Comparison of ENCODE assay signal across 16 cellular contexts in the genomic region with DNA sequence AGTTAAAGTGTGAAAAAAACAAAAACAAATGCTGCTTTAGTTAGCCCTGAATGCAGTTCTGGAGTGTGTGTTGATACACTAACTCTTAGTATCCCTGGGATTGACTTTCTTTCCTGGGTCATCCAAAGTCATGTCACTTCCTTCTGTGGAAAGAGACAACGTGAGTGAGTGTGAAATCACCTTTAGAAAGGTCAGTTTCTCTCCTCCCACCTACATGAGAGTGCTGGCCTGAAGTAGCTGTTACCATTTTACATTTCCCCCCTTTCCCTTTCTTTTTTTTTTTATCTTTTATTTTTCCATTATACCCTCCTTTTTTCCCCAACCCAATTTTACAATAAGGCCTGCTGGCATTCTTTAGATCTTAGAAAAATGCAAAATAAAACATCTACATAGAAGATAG.
"Had no signal": no experiment of that assay in that cellular context is flagged by ENCODE, and none has a peak within 500 bp of the region (broad histone marks: within the 10 kb centered on the region; RNA-seq: fewer than 3 reads in every experiment).

No MANE protein-coding gene starts in this region.

- H3K4me3 ChIP-seq: dorsolateral prefrontal cortex, gastrocnemius medialis, lower lobe of right lung, pancreas, right lobe of liver, thoracic aorta, tibial nerve, upper lobe of left lung had no signal

- H3K4me1 Mint-ChIP-seq: stimulated activated naive B cell treated with anti-CD40 and anti-IgM and Interleukin-4, amounts not matched to agents 10 μg/mL and 1 μg/mL and 100 μg/mL, for 72 hours had no signal

- H3K27ac ChIP-seq: dorsolateral prefrontal cortex, gastrocnemius medialis, lower lobe of right lung, pancreas, right lobe of liver, thoracic aorta, tibial nerve, upper lobe of left lung had no signal

- H3K27ac Mint-ChIP-seq: naive thymus-derived CD8-positive, alpha-beta T cell; stimulated activated naive B cell treated with anti-CD40 and anti-IgM and Interleukin-4, amounts not matched to agents 10 μg/mL and 1 μg/mL and 100 μg/mL, for 72 hours; stimulated activated naive CD8-positive, alpha-beta T cell treated with anti-CD3 and anti-CD28 coated beads, Interleukin-15, Interleukin-2, amounts not matched to agents 100 ng/mL and 50 ng/mL, for 24 hours had no signal

- H3K36me3 ChIP-seq: gastrocnemius medialis, lower lobe of right lung, pancreas, right lobe of liver, thoracic aorta, tibial nerve, upper lobe of left lung had no signal

- DNase-seq: effector CD4-positive, alpha-beta T cell; gastrocnemius medialis; left ventricle myocardium superior; lower lobe of right lung; naive thymus-derived CD8-positive, alpha-beta T cell; occipital lobe; pancreas; right lobe of liver; stimulated activated CD4-positive, alpha-beta T cell treated with anti-CD3 and anti-CD28 coated beads, Interleukin-15, amount 100 ng/mL, for 24 hours; stimulated activated CD4-positive, alpha-beta T cell treated with anti-CD3 and anti-CD28 coated beads, Interleukin-2, amount 100 ng/mL, for 48 hours; stimulated activated naive B cell treated with anti-CD40 and anti-IgM and Interleukin-4, amounts not matched to agents 10 μg/mL and 1 μg/mL and 100 μg/mL, for 72 hours; upper lobe of left lung had no signal

- H3K27me3 Mint-ChIP-seq: naive thymus-derived CD8-positive, alpha-beta T cell; stimulated activated naive B cell treated with anti-CD40 and anti-IgM and Interleukin-4, amounts not matched to agents 10 μg/mL and 1 μg/mL and 100 μg/mL, for 72 hours; stimulated activated naive CD8-positive, alpha-beta T cell treated with anti-CD3 and anti-CD28 coated beads, Interleukin-15, Interleukin-2, amounts not matched to agents 100 ng/mL and 50 ng/mL, for 24 hours had no signal

- H3K4me1 ChIP-seq: gastrocnemius medialis, lower lobe of right lung, pancreas, right lobe of liver, upper lobe of left lung had no signal

- H3K9me3 ChIP-seq: gastrocnemius medialis, lower lobe of right lung, pancreas, right lobe of liver, thoracic aorta, tibial nerve, upper lobe of left lung had no signal

- H3K4me3 Mint-ChIP-seq: naive thymus-derived CD8-positive, alpha-beta T cell; stimulated activated naive B cell treated with anti-CD40 and anti-IgM and Interleukin-4, amounts not matched to agents 10 μg/mL and 1 μg/mL and 100 μg/mL, for 72 hours; stimulated activated naive CD8-positive, alpha-beta T cell treated with anti-CD3 and anti-CD28 coated beads, Interleukin-15, Interleukin-2, amounts not matched to agents 100 ng/mL and 50 ng/mL, for 24 hours had no signal

- H3K27me3 ChIP-seq: dorsolateral prefrontal cortex, gastrocnemius medialis, pancreas, right lobe of liver, tibial nerve, upper lobe of left lung had no signal

- H3K9me3 Mint-ChIP-seq: naive thymus-derived CD8-positive, alpha-beta T cell; stimulated activated naive B cell treated with anti-CD40 and anti-IgM and Interleukin-4, amounts not matched to agents 10 μg/mL and 1 μg/mL and 100 μg/mL, for 72 hours; stimulated activated naive CD8-positive, alpha-beta T cell treated with anti-CD3 and anti-CD28 coated beads, Interleukin-15, Interleukin-2, amounts not matched to agents 100 ng/mL and 50 ng/mL, for 24 hours had no signal
